ENCODE assay signal across 13 cellular contexts in genomic region chr11:109641549-109641948, GRCh38.
DNase-seq lines count a peak whose midpoint lies in the region; ATAC-seq, FAIRE-seq and TF ChIP-seq lines count a peak whose summit lies in the region.
"Had no signal": no experiment of that assay in that cellular context is flagged by ENCODE, and none has a peak within 500 bp of the region (broad histone marks: within the 10 kb centered on the region; RNA-seq: fewer than 3 reads in every experiment).

No MANE protein-coding gene starts in this region.

- H3K9me3 ChIP-seq in MG63: no peaks in the 10 kb centered on the region

- no peaks in the 10 kb centered on the region for H3K27me3 ChIP-seq in MG63
- H3K27me3 ChIP-seq in bronchial epithelial cell (ENCODE audit: control insufficient read depth, insufficient read depth, low read length): no peaks in the 10 kb centered on the region

- H3K4me3 ChIP-seq in MG63 (no peak overlapping the region), bronchial epithelial cell (ENCODE audit: low read depth, low read length) (no peak overlapping the region)

- no peak for ATAC-seq in GM21423 (IDR thresholded peaks at IDR 0.05; ENCODE audit: unreplicated experiment)
- ATAC-seq in GM19351 (IDR thresholded peaks at IDR 0.05; ENCODE audit: unreplicated experiment): no peak
- ATAC-seq in GM18498 (IDR thresholded peaks at IDR 0.05; ENCODE audit: unreplicated experiment): no peak

- no peak for FAIRE-seq in bronchial epithelial cell (lab: Jason Lieb, UNC)

- H3K36me3 ChIP-seq in MG63: no peaks in the 10 kb centered on the region
- no peaks in the 10 kb centered on the region for H3K36me3 ChIP-seq in bronchial epithelial cell (ENCODE audit: control insufficient read depth, insufficient read depth, low read length)

- peak; percentile 37 for TF ChIP-seq CTCF in bronchial epithelial cell (IDR thresholded peaks at IDR 0.05; ENCODE audit: insufficient read depth, low read length, severe bottlenecking)

- DNase-seq in GM04503 (ENCODE audit: low read depth) (peak; percentile 18), MG63 (peak; percentile 20), bronchial epithelial cell (ENCODE audit: low read depth) (peak; percentile 51), myocyte (ENCODE audit: low read depth) (peak; percentile 80), NCI-H69 (lab: John Stamatoyannopoulos, UW) (no peak)
- DNase-seq: activated CD4-positive, CD25-positive, alpha-beta regulatory T cell treated with anti-CD3 and anti-CD28 coated beads, Interleukin-2, amount 50 U/mL, for 72 hours; aorta; DMS79 treated with DMSO at 0.1 percent for 48 hours; hippocampal formation; posterior cingulate gyrus had no signal
